1 cellular context compared by ENCODE assay signal in the genomic region with DNA sequence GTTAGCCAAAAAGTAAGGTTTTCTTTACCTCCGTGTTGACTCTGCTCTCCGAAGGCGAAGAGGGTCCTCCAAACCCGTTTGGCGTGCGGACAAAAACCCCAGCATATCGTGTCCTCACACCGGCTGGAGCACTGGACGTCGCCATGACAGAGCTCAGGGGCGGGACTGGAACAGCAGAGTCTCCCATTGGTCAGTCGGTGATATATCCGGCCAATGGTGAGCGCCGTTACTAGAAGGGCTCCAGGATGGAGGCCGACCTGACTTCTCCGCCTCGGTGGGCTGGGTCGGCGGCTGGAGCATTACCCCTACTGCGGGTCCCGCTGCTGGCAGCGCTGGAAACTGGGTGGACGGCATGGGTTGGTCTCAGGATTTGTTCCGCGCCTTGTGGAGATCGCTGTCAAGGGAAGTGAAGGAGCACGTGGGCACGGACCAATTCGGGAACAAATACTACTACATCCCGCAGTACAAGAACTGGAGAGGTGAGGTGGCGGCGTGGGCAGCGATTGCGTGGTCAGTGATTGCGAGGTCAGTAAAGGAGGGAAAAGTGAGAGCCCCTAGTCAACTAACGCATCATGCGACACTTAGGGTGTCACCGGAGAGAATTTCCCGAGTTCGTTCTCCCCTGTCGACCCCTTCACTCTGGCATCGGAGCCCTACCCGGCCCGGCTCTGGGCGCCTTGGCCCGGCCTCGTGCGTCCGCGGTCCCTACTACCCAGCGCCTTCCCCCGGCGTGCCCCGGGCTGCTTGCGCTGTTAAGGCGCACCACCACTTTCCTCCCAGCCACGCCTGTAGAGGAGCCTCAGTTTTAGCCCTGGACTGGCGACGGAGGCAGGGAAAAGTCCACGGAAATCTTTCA.
A peak's percentile ranks its signal among the peaks of the same experiment; 100 is the strongest.
TF ChIP-seq lines count a peak whose summit lies in the region.

A gene with protein sequence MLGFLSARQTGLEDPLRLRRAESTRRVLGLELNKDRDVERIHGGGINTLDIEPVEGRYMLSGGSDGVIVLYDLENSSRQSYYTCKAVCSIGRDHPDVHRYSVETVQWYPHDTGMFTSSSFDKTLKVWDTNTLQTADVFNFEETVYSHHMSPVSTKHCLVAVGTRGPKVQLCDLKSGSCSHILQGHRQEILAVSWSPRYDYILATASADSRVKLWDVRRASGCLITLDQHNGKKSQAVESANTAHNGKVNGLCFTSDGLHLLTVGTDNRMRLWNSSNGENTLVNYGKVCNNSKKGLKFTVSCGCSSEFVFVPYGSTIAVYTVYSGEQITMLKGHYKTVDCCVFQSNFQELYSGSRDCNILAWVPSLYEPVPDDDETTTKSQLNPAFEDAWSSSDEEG (minus strand): TSS at position 167 of the 856 bp plus-strand sequence. CDS start 62 bp downstream, at position 105.
A gene with protein sequence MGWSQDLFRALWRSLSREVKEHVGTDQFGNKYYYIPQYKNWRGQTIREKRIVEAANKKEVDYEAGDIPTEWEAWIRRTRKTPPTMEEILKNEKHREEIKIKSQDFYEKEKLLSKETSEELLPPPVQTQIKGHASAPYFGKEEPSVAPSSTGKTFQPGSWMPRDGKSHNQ (plus strand): TSS at position 302 of the 856 bp plus-strand sequence. CDS start 51 bp downstream, at position 353.

TF ChIP-seq in K562, 482 proteins besides CTCF, POLR2A, EP300 and RAD21 (continued from another document and continues in another):
- TF ChIP-seq, protein P1, sequence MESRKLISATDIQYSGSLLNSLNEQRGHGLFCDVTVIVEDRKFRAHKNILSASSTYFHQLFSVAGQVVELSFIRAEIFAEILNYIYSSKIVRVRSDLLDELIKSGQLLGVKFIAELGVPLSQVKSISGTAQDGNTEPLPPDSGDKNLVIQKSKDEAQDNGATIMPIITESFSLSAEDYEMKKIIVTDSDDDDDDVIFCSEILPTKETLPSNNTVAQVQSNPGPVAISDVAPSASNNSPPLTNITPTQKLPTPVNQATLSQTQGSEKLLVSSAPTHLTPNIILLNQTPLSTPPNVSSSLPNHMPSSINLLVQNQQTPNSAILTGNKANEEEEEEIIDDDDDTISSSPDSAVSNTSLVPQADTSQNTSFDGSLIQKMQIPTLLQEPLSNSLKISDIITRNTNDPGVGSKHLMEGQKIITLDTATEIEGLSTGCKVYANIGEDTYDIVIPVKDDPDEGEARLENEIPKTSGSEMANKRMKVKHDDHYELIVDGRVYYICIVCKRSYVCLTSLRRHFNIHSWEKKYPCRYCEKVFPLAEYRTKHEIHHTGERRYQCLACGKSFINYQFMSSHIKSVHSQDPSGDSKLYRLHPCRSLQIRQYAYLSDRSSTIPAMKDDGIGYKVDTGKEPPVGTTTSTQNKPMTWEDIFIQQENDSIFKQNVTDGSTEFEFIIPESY (CRISPR knock-in tag; IDR thresholded peaks at IDR 0.05): no peak
- TF ChIP-seq, protein P2, sequence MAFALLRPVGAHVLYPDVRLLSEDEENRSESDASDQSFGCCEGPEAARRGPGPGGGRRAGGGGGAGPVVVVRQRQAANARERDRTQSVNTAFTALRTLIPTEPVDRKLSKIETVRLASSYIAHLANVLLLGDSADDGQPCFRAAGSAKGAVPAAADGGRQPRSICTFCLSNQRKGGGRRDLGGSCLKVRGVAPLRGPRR (CRISPR knock-in tag; IDR thresholded peaks at IDR 0.05): no peak
- no peak for TF ChIP-seq GTF2E2 (tag; IDR thresholded peaks at IDR 0.05)
- peak; percentile 74; the same call in 1 of the 2 replicates for TF ChIP-seq PHF8 (IDR thresholded peaks at IDR 0.05; ENCODE audit: borderline replicate concordance, low read length)
- no peak for TF ChIP-seq NFXL1 (CRISPR knock-in tag; IDR thresholded peaks at IDR 0.05)
- TF ChIP-seq, protein P3, sequence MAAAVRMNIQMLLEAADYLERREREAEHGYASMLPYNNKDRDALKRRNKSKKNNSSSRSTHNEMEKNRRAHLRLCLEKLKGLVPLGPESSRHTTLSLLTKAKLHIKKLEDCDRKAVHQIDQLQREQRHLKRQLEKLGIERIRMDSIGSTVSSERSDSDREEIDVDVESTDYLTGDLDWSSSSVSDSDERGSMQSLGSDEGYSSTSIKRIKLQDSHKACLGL (CRISPR knock-in tag; IDR thresholded peaks at IDR 0.05; ENCODE audit: borderline replicate concordance, poor library complexity, severe bottlenecking): peak; percentile 39
- TF ChIP-seq E2F3 (CRISPR knock-in tag; IDR thresholded peaks at IDR 0.05): no peak
- TF ChIP-seq TBP (optimal IDR thresholded peaks at IDR 0.05; ENCODE audit: low read depth, low read length): peak; percentile 65
- TF ChIP-seq SAP30 (IDR thresholded peaks at IDR 0.05; ENCODE audit: borderline replicate concordance, insufficient read depth, low read depth, low read length, poor library complexity, severe bottlenecking): peak; percentile 85
- TF ChIP-seq RBM25 (IDR thresholded peaks at IDR 0.05; ENCODE audit: low read depth, low read length, severe bottlenecking): peak; percentile 58
- no peak for TF ChIP-seq TAF7 (tag; IDR thresholded peaks at IDR 0.05)
- TF ChIP-seq ARID2 (IDR thresholded peaks at IDR 0.05): no peak
- no peak for TF ChIP-seq LEF1 (IDR thresholded peaks at IDR 0.05)
- TF ChIP-seq KDM1A (IDR thresholded peaks at IDR 0.05): no peak
- TF ChIP-seq CHD4 (IDR thresholded peaks at IDR 0.05; ENCODE audit: insufficient read depth, insufficient replicate concordance, low read depth, low read length, poor library complexity, severe bottlenecking): no peak
- no peak for TF ChIP-seq ZNF76 (CRISPR knock-in tag; IDR thresholded peaks at IDR 0.05; ENCODE audit: borderline replicate concordance)
- no peak for TF ChIP-seq RHOXF2B (CRISPR knock-in tag; conservative IDR thresholded peaks at IDR 0.05)
- peak; percentile 38; the same call in 1 of the 2 replicates for TF ChIP-seq MTA3 (IDR thresholded peaks at IDR 0.05; ENCODE audit: borderline replicate concordance)
- no peak for TF ChIP-seq SRF (CRISPR knock-in tag; IDR thresholded peaks at IDR 0.05)
- TF ChIP-seq, protein P4, sequence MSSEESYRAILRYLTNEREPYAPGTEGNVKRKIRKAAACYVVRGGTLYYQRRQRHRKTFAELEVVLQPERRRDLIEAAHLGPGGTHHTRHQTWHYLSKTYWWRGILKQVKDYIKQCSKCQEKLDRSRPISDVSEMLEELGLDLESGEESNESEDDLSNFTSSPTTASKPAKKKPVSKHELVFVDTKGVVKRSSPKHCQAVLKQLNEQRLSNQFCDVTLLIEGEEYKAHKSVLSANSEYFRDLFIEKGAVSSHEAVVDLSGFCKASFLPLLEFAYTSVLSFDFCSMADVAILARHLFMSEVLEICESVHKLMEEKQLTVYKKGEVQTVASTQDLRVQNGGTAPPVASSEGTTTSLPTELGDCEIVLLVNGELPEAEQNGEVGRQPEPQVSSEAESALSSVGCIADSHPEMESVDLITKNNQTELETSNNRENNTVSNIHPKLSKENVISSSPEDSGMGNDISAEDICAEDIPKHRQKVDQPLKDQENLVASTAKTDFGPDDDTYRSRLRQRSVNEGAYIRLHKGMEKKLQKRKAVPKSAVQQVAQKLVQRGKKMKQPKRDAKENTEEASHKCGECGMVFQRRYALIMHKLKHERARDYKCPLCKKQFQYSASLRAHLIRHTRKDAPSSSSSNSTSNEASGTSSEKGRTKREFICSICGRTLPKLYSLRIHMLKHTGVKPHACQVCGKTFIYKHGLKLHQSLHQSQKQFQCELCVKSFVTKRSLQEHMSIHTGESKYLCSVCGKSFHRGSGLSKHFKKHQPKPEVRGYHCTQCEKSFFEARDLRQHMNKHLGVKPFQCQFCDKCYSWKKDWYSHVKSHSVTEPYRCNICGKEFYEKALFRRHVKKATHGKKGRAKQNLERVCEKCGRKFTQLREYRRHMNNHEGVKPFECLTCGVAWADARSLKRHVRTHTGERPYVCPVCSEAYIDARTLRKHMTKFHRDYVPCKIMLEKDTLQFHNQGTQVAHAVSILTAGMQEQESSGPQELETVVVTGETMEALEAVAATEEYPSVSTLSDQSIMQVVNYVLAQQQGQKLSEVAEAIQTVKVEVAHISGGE (CRISPR knock-in tag; IDR thresholded peaks at IDR 0.05): no peak; a peak in 1 of 6 replicates
- TF ChIP-seq, protein P5, sequence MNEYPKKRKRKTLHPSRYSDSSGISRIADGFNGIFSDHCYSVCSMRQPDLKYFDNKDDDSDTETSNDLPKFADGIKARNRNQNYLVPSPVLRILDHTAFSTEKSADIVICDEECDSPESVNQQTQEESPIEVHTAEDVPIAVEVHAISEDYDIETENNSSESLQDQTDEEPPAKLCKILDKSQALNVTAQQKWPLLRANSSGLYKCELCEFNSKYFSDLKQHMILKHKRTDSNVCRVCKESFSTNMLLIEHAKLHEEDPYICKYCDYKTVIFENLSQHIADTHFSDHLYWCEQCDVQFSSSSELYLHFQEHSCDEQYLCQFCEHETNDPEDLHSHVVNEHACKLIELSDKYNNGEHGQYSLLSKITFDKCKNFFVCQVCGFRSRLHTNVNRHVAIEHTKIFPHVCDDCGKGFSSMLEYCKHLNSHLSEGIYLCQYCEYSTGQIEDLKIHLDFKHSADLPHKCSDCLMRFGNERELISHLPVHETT (CRISPR knock-in tag; conservative IDR thresholded peaks at IDR 0.05 in 1 of 2, IDR thresholded peaks at IDR 0.05 in 1 of 2): no peak
- TF ChIP-seq, protein P6, sequence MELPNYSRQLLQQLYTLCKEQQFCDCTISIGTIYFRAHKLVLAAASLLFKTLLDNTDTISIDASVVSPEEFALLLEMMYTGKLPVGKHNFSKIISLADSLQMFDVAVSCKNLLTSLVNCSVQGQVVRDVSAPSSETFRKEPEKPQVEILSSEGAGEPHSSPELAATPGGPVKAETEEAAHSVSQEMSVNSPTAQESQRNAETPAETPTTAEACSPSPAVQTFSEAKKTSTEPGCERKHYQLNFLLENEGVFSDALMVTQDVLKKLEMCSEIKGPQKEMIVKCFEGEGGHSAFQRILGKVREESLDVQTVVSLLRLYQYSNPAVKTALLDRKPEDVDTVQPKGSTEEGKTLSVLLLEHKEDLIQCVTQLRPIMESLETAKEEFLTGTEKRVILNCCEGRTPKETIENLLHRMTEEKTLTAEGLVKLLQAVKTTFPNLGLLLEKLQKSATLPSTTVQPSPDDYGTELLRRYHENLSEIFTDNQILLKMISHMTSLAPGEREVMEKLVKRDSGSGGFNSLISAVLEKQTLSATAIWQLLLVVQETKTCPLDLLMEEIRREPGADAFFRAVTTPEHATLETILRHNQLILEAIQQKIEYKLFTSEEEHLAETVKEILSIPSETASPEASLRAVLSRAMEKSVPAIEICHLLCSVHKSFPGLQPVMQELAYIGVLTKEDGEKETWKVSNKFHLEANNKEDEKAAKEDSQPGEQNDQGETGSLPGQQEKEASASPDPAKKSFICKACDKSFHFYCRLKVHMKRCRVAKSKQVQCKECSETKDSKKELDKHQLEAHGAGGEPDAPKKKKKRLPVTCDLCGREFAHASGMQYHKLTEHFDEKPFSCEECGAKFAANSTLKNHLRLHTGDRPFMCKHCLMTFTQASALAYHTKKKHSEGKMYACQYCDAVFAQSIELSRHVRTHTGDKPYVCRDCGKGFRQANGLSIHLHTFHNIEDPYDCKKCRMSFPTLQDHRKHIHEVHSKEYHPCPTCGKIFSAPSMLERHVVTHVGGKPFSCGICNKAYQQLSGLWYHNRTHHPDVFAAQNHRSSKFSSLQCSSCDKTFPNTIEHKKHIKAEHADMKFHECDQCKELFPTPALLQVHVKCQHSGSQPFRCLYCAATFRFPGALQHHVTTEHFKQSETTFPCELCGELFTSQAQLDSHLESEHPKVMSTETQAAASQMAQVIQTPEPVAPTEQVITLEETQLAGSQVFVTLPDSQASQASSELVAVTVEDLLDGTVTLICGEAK (IDR thresholded peaks at IDR 0.05): no peak
- TF ChIP-seq, protein P6 (CRISPR knock-in tag; IDR thresholded peaks at IDR 0.05): peak; percentile 10; the same call in 1 of the 2 replicates
- 0 out of 2 replicates have a peak, but pooled peaks have one; percentile 23 for TF ChIP-seq HDAC8 (tag; IDR thresholded peaks at IDR 0.05)
- TF ChIP-seq, protein P7, sequence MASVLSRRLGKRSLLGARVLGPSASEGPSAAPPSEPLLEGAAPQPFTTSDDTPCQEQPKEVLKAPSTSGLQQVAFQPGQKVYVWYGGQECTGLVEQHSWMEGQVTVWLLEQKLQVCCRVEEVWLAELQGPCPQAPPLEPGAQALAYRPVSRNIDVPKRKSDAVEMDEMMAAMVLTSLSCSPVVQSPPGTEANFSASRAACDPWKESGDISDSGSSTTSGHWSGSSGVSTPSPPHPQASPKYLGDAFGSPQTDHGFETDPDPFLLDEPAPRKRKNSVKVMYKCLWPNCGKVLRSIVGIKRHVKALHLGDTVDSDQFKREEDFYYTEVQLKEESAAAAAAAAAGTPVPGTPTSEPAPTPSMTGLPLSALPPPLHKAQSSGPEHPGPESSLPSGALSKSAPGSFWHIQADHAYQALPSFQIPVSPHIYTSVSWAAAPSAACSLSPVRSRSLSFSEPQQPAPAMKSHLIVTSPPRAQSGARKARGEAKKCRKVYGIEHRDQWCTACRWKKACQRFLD (CRISPR knock-in tag; IDR thresholded peaks at IDR 0.05): peak; percentile 70; the same call in 1 of the 2 replicates
- peak; percentile 97 for TF ChIP-seq C11orf30 (IDR thresholded peaks at IDR 0.05; ENCODE audit: low read depth)
- no peak for TF ChIP-seq ERF (CRISPR knock-in tag; IDR thresholded peaks at IDR 0.05)
- no peak for TF ChIP-seq XRCC3 (IDR thresholded peaks at IDR 0.05)
- no peak for TF ChIP-seq ZNF75A (CRISPR knock-in tag; IDR thresholded peaks at IDR 0.05)
- TF ChIP-seq PTTG1 (tag; IDR thresholded peaks at IDR 0.05; ENCODE audit: low read depth): no peak
- TF ChIP-seq SETDB1 (IDR thresholded peaks at IDR 0.05; ENCODE audit: low read length): no peak
